ENCODE assay signal across 11 cellular contexts in genomic region chr22:19875061-19875530, GRCh38. TPM values are rescaled to one million over a fixed set of nuclear protein-coding genes. Genes with fewer than 3 reads are reported as not detected.
DNase-seq lines count a peak whose midpoint lies in the region; ATAC-seq and TF ChIP-seq lines count a peak whose summit lies in the region.
"Had no signal": no experiment of that assay in that cellular context is flagged by ENCODE, and none has a peak within 500 bp of the region (broad histone marks: within the 10 kb centered on the region; RNA-seq: fewer than 3 reads in every experiment).

No MANE protein-coding gene starts in this region.

- peaks cover 9% of the 10 kb centered on the region for H3K4me1 Mint-ChIP-seq in CD4-positive, alpha-beta T cell (ENCODE audit: low read depth)

- no peaks in the 10 kb centered on the region for H3K9me3 Mint-ChIP-seq in CD4-positive, alpha-beta T cell

- no CpG with 5 or more reads among the region's 12 CpGs for WGBS in esophagus squamous epithelium, 2 donors

- POLR2A ChIA-PET in CD4-positive, alpha-beta T cell (lab: Charles Lee), result interaction anchor here (0.5 to 1.6 kb wide), 7 partner anchors 10 to 39 kb away, joined by 3 to 17 read pairs (median 4); partner anchors contain the start of genes GNB1L and RTL10

- TF ChIP-seq POLR2A in Peyer's patch (IDR thresholded peaks at IDR 0.05) (no peak), esophagus squamous epithelium (IDR thresholded peaks at IDR 0.05) (no peak)

- CTCF ChIA-PET in CD4-positive, alpha-beta T cell (lab: Charles Lee), result interaction anchor here (1.2 to 1.4 kb wide), 2 partner anchors 12 to 144 kb away, joined by 3 to 7 read pairs; no protein-coding TSS in a partner anchor

- H3K36me3 ChIP-seq in Peyer's patch, result peaks cover 0 to 5% (median 0%) of the 10 kb centered on the region in 3 donors
- H3K36me3 ChIP-seq in esophagus squamous epithelium, result peaks cover 0 to 22% (median 0%) of the 10 kb centered on the region in 3 donors
- H3K36me3 ChIP-seq: pancreas had no signal

- H3K9me3 ChIP-seq in CD4-positive, alpha-beta T cell (ENCODE audit: control insufficient read depth, low read length), result no peaks in the 10 kb centered on the region
- H3K9me3 ChIP-seq in Peyer's patch, result no peaks in the 10 kb centered on the region
- no peaks in the 10 kb centered on the region for H3K9me3 ChIP-seq in esophagus squamous epithelium
- H3K9me3 ChIP-seq: pancreas had no signal

- no peak for TF ChIP-seq CTCF in CD4-positive, alpha-beta T cell (IDR thresholded peaks at IDR 0.05)
- TF ChIP-seq CTCF in Peyer's patch (IDR thresholded peaks at IDR 0.05) (no peak), esophagus squamous epithelium (IDR thresholded peaks at IDR 0.05) (no peak)

- H3K27ac Mint-ChIP-seq in CD4-positive, alpha-beta T cell, result peak overlapping the region; percentile 76

- no peak overlapping the region for H3K4me3 ChIP-seq in Peyer's patch
- H3K4me3 ChIP-seq in esophagus squamous epithelium, result no peak overlapping the region
- H3K4me3 ChIP-seq: pancreas had no signal

- H3K4me3 Mint-ChIP-seq in CD4-positive, alpha-beta T cell, result no peak overlapping the region

- DNase-seq in CD4-positive, alpha-beta T cell, result no peak
- DNase-seq in Peyer's patch, result peak in 2 of 3 donors; percentile 22 to 43
- no peak for DNase-seq in esophagus squamous epithelium (lab: John Stamatoyannopoulos, UW)
- peak; percentile 68 for DNase-seq in posterior vena cava (ENCODE audit: low spot score)
- no peak for DNase-seq in activated gamma-delta T cell (lab: John Stamatoyannopoulos, UW)
- DNase-seq in COLO668 (lab: John Stamatoyannopoulos, UW; ENCODE audit: unreplicated experiment), result no peak
- DNase-seq: activated T-cell treated with anti-CD3 and anti-CD28 coated beads for 4 hours, NCI-H774 had no signal

- intact Hi-C loops in CD4-positive, alpha-beta T cell (cut with DNase I, micrococcal nuclease), result loop anchor here in 1 of 2 experiments (2.0 kb wide), 1 partner anchor 16 kb away; no protein-coding TSS in a partner anchor
- intact Hi-C loops in esophagus squamous epithelium (cut with DNase I) (no loop called here), posterior vena cava (cut with DNase I) (no loop called here)

- no peak for ATAC-seq in CD4-positive, alpha-beta T cell (ENCODE audit: poor library complexity)
- no peak for ATAC-seq in GM21423 (IDR thresholded peaks at IDR 0.05; ENCODE audit: unreplicated experiment)
- ATAC-seq in HG03097 (IDR thresholded peaks at IDR 0.05; ENCODE audit: low FRiP score, unreplicated experiment), result no peak
- ATAC-seq: pancreas had no signal

- H3K4me1 ChIP-seq in Peyer's patch, result peaks cover 0 to 15% (median 0%) of the 10 kb centered on the region in 4 donors
- peaks cover 21 to 56% (median 23%) of the 10 kb centered on the region in 3 donors for H3K4me1 ChIP-seq in esophagus squamous epithelium
- H3K4me1 ChIP-seq: pancreas had no signal

- no peaks in the 10 kb centered on the region for H3K27me3 Mint-ChIP-seq in CD4-positive, alpha-beta T cell

- no peaks in the 10 kb centered on the region for H3K36me3 Mint-ChIP-seq in CD4-positive, alpha-beta T cell (ENCODE audit: low read depth)

- H3K27ac ChIP-seq in CD4-positive, alpha-beta T cell (ENCODE audit: low read depth, low read length), result no peak overlapping the region
- H3K27ac ChIP-seq in Peyer's patch (no peak overlapping the region), esophagus squamous epithelium (peak overlapping the region; percentile 43 to 77 (median 65))
- H3K27ac ChIP-seq: pancreas had no signal

- no peaks in the 10 kb centered on the region for H3K27me3 ChIP-seq in CD4-positive, alpha-beta T cell (ENCODE audit: control insufficient read depth, insufficient read depth, low read length)
- H3K27me3 ChIP-seq in Peyer's patch (no peaks in the 10 kb centered on the region), esophagus squamous epithelium (no peaks in the 10 kb centered on the region)
- H3K27me3 ChIP-seq: pancreas had no signal

RNA-seq across cellular contexts. Expression of gene GNB1L, which starts 20.4 kb away (rescaled TPM):
- 1 to 10 TPM; 3.0 to 6.5 TPM for total RNA-seq in CD4-positive, alpha-beta T cell
- total RNA-seq in Peyer's patch (1 to 10 TPM; 3.1 to 6.6 (median 4.9) TPM), esophagus squamous epithelium (1 to 10 TPM; 5.7 to 8.5 (median 6.4) TPM), posterior vena cava (1 to 10 TPM; 3.6 to 3.9 TPM)

RNA-seq across cellular contexts. Expression of gene RTL10, which starts 20.4 kb away (rescaled TPM):
- total RNA-seq in CD4-positive, alpha-beta T cell, result 10 to 100 TPM; 24.7 TPM
- total RNA-seq in Peyer's patch (10 to 100 TPM in 3 of 4 donors, 1 to 10 TPM in 1; 2.5 to 26.1 (median 22.8) TPM), esophagus squamous epithelium (10 to 100 TPM in 2 of 4 donors, 1 to 10 TPM in 2; 9.4 to 18.2 (median 11.4) TPM), posterior vena cava (1 to 10 TPM; 7.6 to 8.6 TPM)

Comparison
In these comparisons a context has a peak if more than half of its experiments do, and no peak if none do; other contexts are left out.
1. DNase-seq: peak in Peyer's patch (2 of 3) and posterior vena cava (single experiment); none in CD4-positive, alpha-beta T cell (0 of 10), esophagus squamous epithelium (single experiment), activated gamma-delta T cell (single experiment) and COLO668 (single experiment).
2. H3K27ac ChIP-seq: peak in esophagus squamous epithelium (4 of 4); none in CD4-positive, alpha-beta T cell (single experiment) and Peyer's patch (0 of 4).